Comparison of ENCODE assay signal across 1 cellular context in genomic region chr7:138167869-138168296, GRCh38.
A peak's percentile ranks its signal among the peaks of the same experiment; 100 is the strongest.
TF ChIP-seq lines count a peak whose summit lies in the region.

No MANE protein-coding gene starts in this region.

TF ChIP-seq in K562, 482 proteins besides CTCF, POLR2A, EP300 and RAD21:
- TF ChIP-seq, protein P1, sequence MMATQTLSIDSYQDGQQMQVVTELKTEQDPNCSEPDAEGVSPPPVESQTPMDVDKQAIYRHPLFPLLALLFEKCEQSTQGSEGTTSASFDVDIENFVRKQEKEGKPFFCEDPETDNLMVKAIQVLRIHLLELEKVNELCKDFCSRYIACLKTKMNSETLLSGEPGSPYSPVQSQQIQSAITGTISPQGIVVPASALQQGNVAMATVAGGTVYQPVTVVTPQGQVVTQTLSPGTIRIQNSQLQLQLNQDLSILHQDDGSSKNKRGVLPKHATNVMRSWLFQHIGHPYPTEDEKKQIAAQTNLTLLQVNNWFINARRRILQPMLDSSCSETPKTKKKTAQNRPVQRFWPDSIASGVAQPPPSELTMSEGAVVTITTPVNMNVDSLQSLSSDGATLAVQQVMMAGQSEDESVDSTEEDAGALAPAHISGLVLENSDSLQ (IDR thresholded peaks at IDR 0.05): peak; percentile 67
- no peak for TF ChIP-seq FOXP1 (CRISPR knock-in tag; IDR thresholded peaks at IDR 0.05)
TF ChIP-seq in K562: peak in this region for 1.
